28 cellular contexts compared by ENCODE assay signal in genomic region chr9:95954940-95955339, GRCh38.
"Had no signal": no experiment of that assay in that cellular context is flagged by ENCODE, and none has a peak within 500 bp of the region (broad histone marks: within the 10 kb centered on the region; RNA-seq: fewer than 3 reads in every experiment).

No MANE protein-coding gene starts in this region.

- H3K27ac Mint-ChIP-seq: activated B cell treated with CpG ODN at 0.5 μM for 24 hours; activated CD4-positive, alpha-beta memory T cell treated with anti-CD3 and anti-CD28 coated beads for 36 hours; activated T-helper 2 cell treated with anti-CD3 and anti-CD28 coated beads, Interferon-gamma antibody, Interleukin-2, Interleukin-4, amounts not matched to agents 10 μg/mL and 5 μg/mL and 100 μg/mL, durations not matched to agents 14 hours and 24 hours and 36 hours; mesothelial cell of epicardium; naive B cell; stimulated activated naive B cell treated with anti-CD40 and anti-IgM and Interleukin-4, amounts not matched to agents 10 μg/mL and 1 μg/mL and 100 μg/mL, for 72 hours; T-helper 2 cell treated with Interferon-gamma antibody and Interleukin-4, amounts not matched to agents 5 μg/mL and 100 μg/mL, for 36 hours had no signal

- DNase-seq: activated B cell treated with CpG ODN at 0.5 μM for 24 hours; activated CD4-positive, alpha-beta memory T cell treated with anti-CD3 and anti-CD28 coated beads for 36 hours; activated CD4-positive, alpha-beta T cell treated with anti-CD3 and anti-CD28 coated beads for 48 hours; amygdala; central memory CD4-positive, alpha-beta T cell; head of caudate nucleus; hippocampal formation; left colon; mammary epithelial cell; naive B cell; nucleus accumbens; pancreas; retina; stimulated activated CD4-positive, alpha-beta T cell treated with anti-CD3 and anti-CD28 coated beads, Interleukin-12 subunit alpha, Interleukin-12 subunit beta, amount 100 ng/mL, for 4 hours; stimulated activated CD4-positive, alpha-beta T cell treated with anti-CD3 and anti-CD28 coated beads, Interleukin-4, amount 100 ng/mL, for 24 hours; stimulated activated CD8-positive, alpha-beta memory T cell treated with anti-CD3 and anti-CD28 coated beads, Interleukin-4, amount 100 ng/mL, for 48 hours; stimulated activated naive B cell treated with anti-CD40 and anti-IgM and Interleukin-4, amounts not matched to agents 10 μg/mL and 1 μg/mL and 100 μg/mL, for 72 hours; T-helper 1 cell; testis; transverse colon had no signal

- H3K36me3 ChIP-seq: breast epithelium, prostate gland had no signal

- H3K27ac ChIP-seq: breast epithelium, pancreas, prostate gland, skin epidermis, testis, transverse colon had no signal

- H3K4me3 Mint-ChIP-seq: activated B cell treated with CpG ODN at 0.5 μM for 24 hours; activated CD4-positive, alpha-beta memory T cell treated with anti-CD3 and anti-CD28 coated beads for 36 hours; mesothelial cell of epicardium; naive B cell; neural crest cell; stimulated activated naive B cell treated with anti-CD40 and anti-IgM and Interleukin-4, amounts not matched to agents 10 μg/mL and 1 μg/mL and 100 μg/mL, for 72 hours; T-helper 2 cell treated with Interferon-gamma antibody and Interleukin-4, amounts not matched to agents 5 μg/mL and 100 μg/mL, for 36 hours had no signal

- H3K4me1 ChIP-seq: breast epithelium, pancreas, prostate gland, testis, transverse colon had no signal

- H3K27me3 ChIP-seq: breast epithelium, pancreas, testis, transverse colon had no signal

- H3K27me3 Mint-ChIP-seq: activated B cell treated with CpG ODN at 0.5 μM for 24 hours; activated CD4-positive, alpha-beta memory T cell treated with anti-CD3 and anti-CD28 coated beads for 36 hours; naive B cell; stimulated activated naive B cell treated with anti-CD40 and anti-IgM and Interleukin-4, amounts not matched to agents 10 μg/mL and 1 μg/mL and 100 μg/mL, for 72 hours had no signal

- H3K4me3 ChIP-seq: breast epithelium, pancreas, prostate gland, skin epidermis, testis, transverse colon had no signal

- FAIRE-seq: endothelial cell of umbilical vein had no signal

- H3K4me1 Mint-ChIP-seq: activated B cell treated with CpG ODN at 0.5 μM for 24 hours; mesothelial cell of epicardium; naive B cell; neural crest cell; stimulated activated naive B cell treated with anti-CD40 and anti-IgM and Interleukin-4, amounts not matched to agents 10 μg/mL and 1 μg/mL and 100 μg/mL, for 72 hours had no signal

- H3K9me3 ChIP-seq: breast epithelium, pancreas, prostate gland, testis had no signal
